ENCODE assay signal across 9 cellular contexts in genomic region chr5:67541869-67542268, GRCh38.
"Had no signal": no experiment of that assay in that cellular context is flagged by ENCODE, and none has a peak within 500 bp of the region (broad histone marks: within the 10 kb centered on the region; RNA-seq: fewer than 3 reads in every experiment).

No MANE protein-coding gene starts in this region.

- DNase-seq: GM23248, GOT3, H7, HFFc6 had no signal

- H3K27ac Mint-ChIP-seq: HFFc6, IgD-negative memory B cell had no signal

- H3K36me3 ChIP-seq: HAP-1 had no signal

- H3K36me3 Mint-ChIP-seq: IgD-negative memory B cell had no signal

- H3K27ac ChIP-seq: GM23248, HL-60 had no signal

- H3K4me3 Mint-ChIP-seq: HFFc6 had no signal

- H2AFZ ChIP-seq: GM23248 had no signal

- H3K27me3 Mint-ChIP-seq: IgD-negative memory B cell had no signal

- H3K9me3 Mint-ChIP-seq: HFFc6 had no signal

- H3K9me3 ChIP-seq: HAP-1 had no signal

- H3K9ac ChIP-seq: GM23248 had no signal

- ATAC-seq: HCT116, HepG2 had no signal

- H3K4me1 ChIP-seq: HAP-1 had no signal

- H3K4me3 ChIP-seq: GM23248, HAP-1 had no signal
